12 cellular contexts compared by ENCODE assay signal in the genomic region with DNA sequence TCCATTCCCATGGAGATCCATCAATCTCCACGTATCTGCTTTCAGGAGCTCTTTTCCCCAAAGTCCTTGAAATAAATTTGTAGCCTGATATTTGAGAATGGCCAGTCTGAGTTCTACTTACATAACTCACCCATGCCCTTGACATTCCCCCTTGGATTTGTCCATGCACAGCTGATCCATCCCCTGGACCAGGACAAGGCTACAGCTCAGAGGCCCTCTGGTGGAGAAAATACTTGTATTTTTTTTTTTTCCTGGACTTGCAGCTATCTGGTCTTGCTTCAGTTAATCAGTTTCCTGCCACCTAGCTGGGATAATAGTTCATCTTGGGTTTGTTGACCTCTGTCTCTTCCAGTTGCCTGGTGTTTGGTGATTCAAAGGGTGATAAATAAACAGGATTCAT.
DNase-seq lines count a peak whose midpoint lies in the region; ATAC-seq and TF ChIP-seq lines count a peak whose summit lies in the region.
"Had no signal": no experiment of that assay in that cellular context is flagged by ENCODE, and none has a peak within 500 bp of the region (broad histone marks: within the 10 kb centered on the region; RNA-seq: fewer than 3 reads in every experiment).

No MANE protein-coding gene starts in this region.

- no peaks in the 10 kb centered on the region for H3K27me3 ChIP-seq in right atrium auricular region
- H3K27me3 ChIP-seq in PC-9 (ENCODE audit: insufficient read depth, low read depth), result no peaks in the 10 kb centered on the region
- H3K27me3 ChIP-seq in hepatocyte, result no peaks in the 10 kb centered on the region
- no peaks in the 10 kb centered on the region for H3K27me3 ChIP-seq in prostate gland (replicated peaks; ENCODE audit: insufficient read depth)

- TF ChIP-seq CTCF in right atrium auricular region (IDR thresholded peaks at IDR 0.05), result peak in 1 of 2 donors; percentile 62
- TF ChIP-seq CTCF in PC-9 (conservative IDR thresholded peaks at IDR 0.05), result peak; percentile 42; the same call in 1 of the 2 replicates
- peak; percentile 42 for TF ChIP-seq CTCF in hepatocyte (IDR thresholded peaks at IDR 0.05; ENCODE audit: poor library complexity)
- TF ChIP-seq CTCF in prostate gland (IDR thresholded peaks at IDR 0.05), result no peak

- H2AFZ ChIP-seq in PC-9, result no peak overlapping the region
- no peak overlapping the region for H2AFZ ChIP-seq in hepatocyte

- H4K20me1 ChIP-seq in PC-9 (ENCODE audit: insufficient read depth) (no peaks in the 10 kb centered on the region), hepatocyte (ENCODE audit: insufficient read depth, poor library complexity, severe bottlenecking) (no peaks in the 10 kb centered on the region)

- 67% methylated on average over 1 of the region's 1 CpG for WGBS in hepatocyte (ENCODE audit: low lambda C conversion rate, missing lambda C conversion rate)
- WGBS in prostate gland, result 44% methylated on average over 1 of the region's 1 CpG

- H3K4me2 ChIP-seq in PC-9, result no peak overlapping the region
- no peak overlapping the region for H3K4me2 ChIP-seq in hepatocyte

- no peaks in the 10 kb centered on the region for H3K9me2 ChIP-seq in PC-9 (ENCODE audit: insufficient read depth)
- no peaks in the 10 kb centered on the region for H3K9me2 ChIP-seq in hepatocyte (replicated peaks; ENCODE audit: insufficient read depth)

- ATAC-seq in Right ventricle myocardium inferior, result peak; percentile 56
- no peak for ATAC-seq in GM18511 (IDR thresholded peaks at IDR 0.05; ENCODE audit: unreplicated experiment)
- ATAC-seq in GM18517 (IDR thresholded peaks at IDR 0.05; ENCODE audit: unreplicated experiment), result no peak
- ATAC-seq: activated T-cell treated with anti-CD3 and anti-CD28 coated beads, Interleukin-2, amount 50 U/mL, for 4 hours had no signal

- no peaks in the 10 kb centered on the region for H3K36me3 ChIP-seq in right atrium auricular region
- H3K36me3 ChIP-seq in PC-9 (ENCODE audit: low read depth), result no peaks in the 10 kb centered on the region
- no peaks in the 10 kb centered on the region for H3K36me3 ChIP-seq in hepatocyte (replicated peaks; ENCODE audit: insufficient read depth, low read depth)
- H3K36me3 ChIP-seq in prostate gland, result no peaks in the 10 kb centered on the region

- DNase-seq in Right ventricle myocardium inferior (ENCODE audit: missing footprints), result no peak
- no peak for DNase-seq in right atrium auricular region (ENCODE audit: low spot score)
- no peak for DNase-seq in PC-9
- DNase-seq in hepatocyte (ENCODE audit: low spot score), result peak; percentile 27
- no peak for DNase-seq in stimulated activated CD4-positive, alpha-beta T cell treated with anti-CD3 and anti-CD28 coated beads, Interleukin-2, amount 100 ng/mL, for 24 hours
- DNase-seq in prostate gland (ENCODE audit: low spot score), result no peak
- DNase-seq: activated T-cell treated with anti-CD3 and anti-CD28 coated beads, Interleukin-2, amount 50 U/mL, for 4 hours; CD8-positive, alpha-beta memory T cell; NCI-H1694; occipital lobe had no signal

- H3F3A ChIP-seq in PC-9 (ENCODE audit: insufficient read depth, low read depth), result no peaks in the 10 kb centered on the region

- CTCF ChIA-PET in PC-9 (lab: Charles Lee), result interaction anchor here (0.7 kb wide), 1 partner anchor 122 kb away, joined by 4 read pairs; no protein-coding TSS in a partner anchor

- TF ChIP-seq POLR2A in prostate gland (IDR thresholded peaks at IDR 0.05), result no peak

- H3K4me1 ChIP-seq in right atrium auricular region (no peaks in the 10 kb centered on the region), PC-9 (replicated peaks; ENCODE audit: insufficient read depth) (no peaks in the 10 kb centered on the region), hepatocyte (ENCODE audit: insufficient read depth) (peaks cover 4% of the 10 kb centered on the region), prostate gland (replicated peaks) (no peaks in the 10 kb centered on the region)

- POLR2A ChIA-PET in PC-9 (lab: Charles Lee; ENCODE audit: unreplicated experiment), result no interaction called here

- intact Hi-C loops in Right ventricle myocardium inferior (cut with DNase I) (loop anchor here (10.0 kb wide), 1 partner anchor 165 kb away; no protein-coding TSS in a partner anchor), PC-9 (cut with micrococcal nuclease; ENCODE audit: unreplicated experiment) (no loop called here), prostate gland (cut with DNase I) (no loop called here)

- no peak overlapping the region for H3K4me3 ChIP-seq in right atrium auricular region
- no peak overlapping the region for H3K4me3 ChIP-seq in PC-9
- no peak overlapping the region for H3K4me3 ChIP-seq in hepatocyte
- H3K4me3 ChIP-seq in prostate gland, result no peak overlapping the region

- H3K79me2 ChIP-seq in PC-9 (ENCODE audit: low read depth) (no peaks in the 10 kb centered on the region), hepatocyte (no peaks in the 10 kb centered on the region)

- H3K9me3 ChIP-seq in right atrium auricular region (no peaks in the 10 kb centered on the region), PC-9 (ENCODE audit: insufficient read depth, low read depth) (no peaks in the 10 kb centered on the region), hepatocyte (ENCODE audit: low read depth) (no peaks in the 10 kb centered on the region), prostate gland (no peaks in the 10 kb centered on the region)

- no peak overlapping the region for H3K27ac ChIP-seq in right atrium auricular region
- H3K27ac ChIP-seq in PC-9, result no peak overlapping the region
- no peak overlapping the region for H3K27ac ChIP-seq in hepatocyte
- H3K27ac ChIP-seq in prostate gland, result no peak overlapping the region

- BruUV-seq in PC-9 (replicated peaks; lab: Mats Ljungman, UMichigan), result no TSS peak

Comparison
In these comparisons a context has a peak if more than half of its experiments do, and no peak if none do; other contexts are left out.
1. CTCF ChIP-seq: peak in PC-9 (single experiment) and hepatocyte (single experiment); none in prostate gland (0 of 4).